In the genomic region with DNA sequence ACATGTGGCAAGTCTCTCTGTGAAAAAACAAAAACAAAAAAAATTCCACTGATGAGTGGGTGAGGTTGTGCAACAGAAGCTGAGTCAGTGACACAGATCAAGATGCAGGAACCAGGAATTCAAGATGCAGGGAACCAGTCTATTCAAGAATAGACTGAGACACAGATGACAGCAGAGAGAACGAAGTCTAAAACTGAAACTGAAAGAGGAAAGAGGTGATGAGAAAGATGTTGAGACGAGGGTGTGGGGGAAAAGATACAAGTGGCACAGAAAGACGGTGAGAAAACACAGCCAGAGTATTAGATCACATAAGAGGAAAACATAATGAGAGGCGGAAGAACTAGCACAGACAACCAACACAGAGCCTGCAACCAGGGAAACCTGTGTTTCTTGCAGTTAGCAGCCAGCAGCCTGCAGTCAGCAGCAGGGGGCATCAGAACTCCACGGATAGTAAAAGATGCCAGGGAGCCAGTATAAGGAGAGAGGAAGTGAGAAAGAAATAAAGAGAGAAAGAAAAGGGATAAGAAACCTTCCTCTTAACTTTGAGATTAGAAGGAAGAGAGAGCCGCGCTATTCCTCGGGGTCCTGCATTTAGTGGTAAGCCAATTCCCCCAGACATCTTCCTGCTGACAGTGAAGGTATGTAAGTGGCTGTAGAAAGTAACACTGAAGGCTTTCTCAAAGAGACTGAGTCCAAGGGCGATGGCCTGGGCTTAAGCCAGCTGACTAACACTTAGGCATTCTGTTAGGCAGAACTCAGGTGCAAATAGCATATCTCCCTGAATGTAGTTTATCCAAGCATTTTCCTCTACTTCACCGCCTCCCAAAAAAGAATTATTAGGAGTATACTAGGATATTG, we compare ENCODE assay signal across 1 cellular context.
TF ChIP-seq lines count a peak whose summit lies in the region.

No MANE protein-coding gene starts in this region.

TF ChIP-seq in H1, 55 proteins besides CTCF, POLR2A, EP300 and RAD21:
- no peak for TF ChIP-seq CBX8 (IDR thresholded peaks at IDR 0.05; ENCODE audit: borderline replicate concordance, low read depth, low read length)
- TF ChIP-seq, protein P1, sequence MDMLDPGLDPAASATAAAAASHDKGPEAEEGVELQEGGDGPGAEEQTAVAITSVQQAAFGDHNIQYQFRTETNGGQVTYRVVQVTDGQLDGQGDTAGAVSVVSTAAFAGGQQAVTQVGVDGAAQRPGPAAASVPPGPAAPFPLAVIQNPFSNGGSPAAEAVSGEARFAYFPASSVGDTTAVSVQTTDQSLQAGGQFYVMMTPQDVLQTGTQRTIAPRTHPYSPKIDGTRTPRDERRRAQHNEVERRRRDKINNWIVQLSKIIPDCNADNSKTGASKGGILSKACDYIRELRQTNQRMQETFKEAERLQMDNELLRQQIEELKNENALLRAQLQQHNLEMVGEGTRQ (IDR thresholded peaks at IDR 0.05; ENCODE audit: low read length): no peak
- TF ChIP-seq RBBP5 (IDR thresholded peaks at IDR 0.05; ENCODE audit: borderline replicate concordance, low read depth, low read length): no peak
- no peak for TF ChIP-seq NANOG (IDR thresholded peaks at IDR 0.05; ENCODE audit: insufficient read depth, low read depth, low read length, poor library complexity, severe bottlenecking)
- no peak for TF ChIP-seq HDAC6 (IDR thresholded peaks at IDR 0.05; ENCODE audit: low read depth, low read length)
- TF ChIP-seq SRF (IDR thresholded peaks at IDR 0.05; ENCODE audit: low read depth, low read length): no peak
- TF ChIP-seq JUND (IDR thresholded peaks at IDR 0.05; ENCODE audit: low read length): no peak
- no peak for TF ChIP-seq KDM4A (IDR thresholded peaks at IDR 0.05; ENCODE audit: low read depth, low read length, severe bottlenecking)
- TF ChIP-seq CREB1 (IDR thresholded peaks at IDR 0.05): no peak
- no peak for TF ChIP-seq BACH1 (IDR thresholded peaks at IDR 0.05; ENCODE audit: low read length)
- no peak for TF ChIP-seq CHD7 (IDR thresholded peaks at IDR 0.05; ENCODE audit: insufficient replicate concordance, low read length)
- TF ChIP-seq SIRT6 (IDR thresholded peaks at IDR 0.05; ENCODE audit: low read length): no peak
- TF ChIP-seq NRF1 (IDR thresholded peaks at IDR 0.05; ENCODE audit: low read depth, low read length): no peak
- no peak for TF ChIP-seq PHF8 (conservative IDR thresholded peaks at IDR 0.05; ENCODE audit: low read depth, low read length)
